In the genomic region with DNA sequence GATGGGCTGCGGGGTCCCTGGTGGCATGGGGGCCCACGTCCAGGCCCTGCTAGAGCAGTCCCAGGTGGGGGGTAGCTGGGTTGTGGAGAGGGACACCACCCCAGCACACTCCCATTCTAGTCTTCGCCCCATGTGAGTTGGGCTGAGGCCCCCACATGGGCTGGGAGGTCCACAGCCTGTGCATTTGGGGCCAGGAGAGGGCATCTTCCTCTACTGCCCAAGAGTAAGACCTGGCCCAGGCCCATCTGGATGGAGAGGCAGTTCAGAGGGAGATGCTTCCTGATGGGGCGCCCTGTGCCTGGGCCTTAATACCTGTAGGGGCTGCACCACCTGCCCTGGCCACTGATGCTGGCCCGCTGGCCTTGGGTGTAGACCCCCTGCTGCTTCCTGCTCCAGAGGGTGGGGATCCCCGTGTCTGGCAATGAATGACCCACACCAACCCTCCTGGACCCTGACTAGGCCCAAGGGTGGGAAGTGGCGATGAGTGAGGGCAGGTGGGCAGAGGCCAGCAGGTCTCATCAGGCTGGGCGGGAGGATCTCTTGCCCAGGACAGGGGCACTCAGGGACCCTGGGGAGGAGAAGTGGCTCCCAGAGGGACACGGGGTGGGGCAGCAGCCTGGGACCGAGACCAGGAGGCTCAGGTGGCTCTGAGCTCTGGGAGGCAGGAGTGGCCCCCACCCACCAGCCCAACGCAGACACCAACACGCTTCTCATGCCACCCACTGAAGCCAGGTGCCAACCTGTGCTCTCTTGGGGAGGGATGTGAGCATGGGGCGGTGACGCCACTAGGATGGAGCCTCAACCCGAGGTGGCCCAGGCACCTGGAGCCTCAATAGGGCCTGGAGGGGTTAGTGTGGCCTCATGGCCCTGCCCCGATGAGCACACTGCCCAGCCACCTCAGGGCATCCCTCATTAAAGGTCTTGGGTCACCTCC, we compare ENCODE assay signal across 12 cellular contexts. TPM values are rescaled to one million over a fixed set of nuclear protein-coding genes. Genes with fewer than 3 reads are reported as not detected.
DNase-seq lines count a peak whose midpoint lies in the region; ATAC-seq and TF ChIP-seq lines count a peak whose summit lies in the region.
"Had no signal": no experiment of that assay in that cellular context is flagged by ENCODE, and none has a peak within 500 bp of the region (broad histone marks: within the 10 kb centered on the region; RNA-seq: fewer than 3 reads in every experiment).

No MANE protein-coding gene starts in this region.

- H2AFZ ChIP-seq in osteoblast (ENCODE audit: low read length) = no peak overlapping the region

- H3K27ac ChIP-seq in colonic mucosa (no peak overlapping the region), osteoblast (ENCODE audit: low read depth, low read length) (no peak overlapping the region)
- H3K27ac ChIP-seq: SJSA1 had no signal

- H3K27me3 ChIP-seq in colonic mucosa (no peaks in the 10 kb centered on the region), osteoblast (ENCODE audit: insufficient read depth, low read length) (no peaks in the 10 kb centered on the region)
- H3K27me3 ChIP-seq: SJSA1 had no signal

- H4K20me1 ChIP-seq in osteoblast (ENCODE audit: insufficient read depth, low read length) = no peaks in the 10 kb centered on the region

- H3K36me3 Mint-ChIP-seq in activated CD4-positive, alpha-beta T cell treated with anti-CD3 and anti-CD28 coated beads for 36 hours (ENCODE audit: low read depth) = no peaks in the 10 kb centered on the region

- CTCF ChIA-PET in activated CD4-positive, alpha-beta T cell treated with anti-CD3 and anti-CD28 coated beads for 36 hours (lab: Charles Lee) = no interaction called here

- peaks cover 10% of the 10 kb centered on the region for H3K4me1 Mint-ChIP-seq in activated CD4-positive, alpha-beta T cell treated with anti-CD3 and anti-CD28 coated beads for 36 hours

- H3K27ac Mint-ChIP-seq in activated CD4-positive, alpha-beta T cell treated with anti-CD3 and anti-CD28 coated beads for 36 hours = no peak overlapping the region

- no peaks in the 10 kb centered on the region for H3K79me2 ChIP-seq in osteoblast (ENCODE audit: insufficient read depth, low read length)

- H3K9me3 Mint-ChIP-seq in activated CD4-positive, alpha-beta T cell treated with anti-CD3 and anti-CD28 coated beads for 36 hours (ENCODE audit: low read depth) = no peaks in the 10 kb centered on the region

- no peaks in the 10 kb centered on the region for H3K27me3 Mint-ChIP-seq in activated CD4-positive, alpha-beta T cell treated with anti-CD3 and anti-CD28 coated beads for 36 hours

- no peak for TF ChIP-seq CTCF in colonic mucosa (IDR thresholded peaks at IDR 0.05)
- no peak for TF ChIP-seq CTCF in osteoblast (IDR thresholded peaks at IDR 0.05; ENCODE audit: extremely low read depth, low read depth, low read length)

- peaks cover 9% of the 10 kb centered on the region for H3K4me1 ChIP-seq in colonic mucosa
- peaks cover 18% of the 10 kb centered on the region for H3K4me1 ChIP-seq in osteoblast (ENCODE audit: insufficient read depth, low read length)

- POLR2A ChIA-PET in activated CD4-positive, alpha-beta T cell treated with anti-CD3 and anti-CD28 coated beads for 36 hours (lab: Charles Lee) = no interaction called here

- H3K4me3 Mint-ChIP-seq in activated CD4-positive, alpha-beta T cell treated with anti-CD3 and anti-CD28 coated beads for 36 hours = no peak overlapping the region

- DNase-seq in activated CD4-positive, alpha-beta T cell treated with anti-CD3 and anti-CD28 coated beads for 36 hours = peak; percentile 2
- DNase-seq in activated CD4-positive, alpha-beta T cell treated with anti-CD3 and anti-CD28 coated beads, Interleukin-2, amount 50 U/mL, for 4 hours = no peak
- DNase-seq in COLO668 (lab: John Stamatoyannopoulos, UW; ENCODE audit: unreplicated experiment) = peak; percentile 41
- peak; percentile 17 for DNase-seq in colonic mucosa
- peak; percentile 42 for DNase-seq in osteoblast (ENCODE audit: insufficient read length, low spot score, missing footprints)
- no peak for DNase-seq in germinal center (ENCODE audit: low spot score)
- DNase-seq in globus pallidus (ENCODE audit: low spot score) = no peak
- DNase-seq: cerebellar nuclear complex, GF-D8, T1000 had no signal

- ATAC-seq in activated CD4-positive, alpha-beta T cell treated with anti-CD3 and anti-CD28 coated beads for 36 hours = no peak
- ATAC-seq in HG02884 (IDR thresholded peaks at IDR 0.05; ENCODE audit: unreplicated experiment) = no peak

- no peak overlapping the region for H3K4me2 ChIP-seq in osteoblast (ENCODE audit: insufficient read depth, low read length)

- H3K4me3 ChIP-seq in colonic mucosa (no peak overlapping the region), osteoblast (ENCODE audit: insufficient read depth, low read length) (no peak overlapping the region)
- H3K4me3 ChIP-seq: SJSA1 had no signal

- H3K36me3 ChIP-seq in colonic mucosa (no peaks in the 10 kb centered on the region), osteoblast (ENCODE audit: insufficient read depth, low read length) (no peaks in the 10 kb centered on the region)

- intact Hi-C loops in activated CD4-positive, alpha-beta T cell treated with anti-CD3 and anti-CD28 coated beads for 36 hours (cut with DNase I, micrococcal nuclease) = no loop called here
- intact Hi-C loops in colonic mucosa (cut with DNase I) = no loop called here

- no peak overlapping the region for H3K9ac ChIP-seq in colonic mucosa (ENCODE audit: low read depth in 2 of 2, low read length in 2 of 2)

- H3K9me3 ChIP-seq in colonic mucosa (no peaks in the 10 kb centered on the region), osteoblast (ENCODE audit: low read depth, low read length) (no peaks in the 10 kb centered on the region)
- H3K9me3 ChIP-seq: SJSA1 had no signal

RNA-seq across cellular contexts. Expression of a gene that starts 17.4 kb away (rescaled TPM):
- total RNA-seq in activated CD4-positive, alpha-beta T cell treated with anti-CD3 and anti-CD28 coated beads for 36 hours = 10 to 100 TPM in 1 of 2 experiments, 1 to 10 TPM in 1; 7.6 to 12.4 TPM
- total RNA-seq in colonic mucosa (10 to 100 TPM in 1 of 2 donors, 1 to 10 TPM in 1; 4.4 to 10.2 TPM), osteoblast (4.0 and 5.6 TPM in 2 replicates)

RNA-seq across cellular contexts. Expression of a gene that starts 17.4 kb away (rescaled TPM):
- 10 to 100 TPM; 14.9 to 15.6 TPM for total RNA-seq in activated CD4-positive, alpha-beta T cell treated with anti-CD3 and anti-CD28 coated beads for 36 hours
- total RNA-seq in colonic mucosa (10 to 100 TPM in 1 of 2 donors, 1 to 10 TPM in 1; 9.7 to 14.1 TPM), osteoblast (10.3 and 11.9 TPM in 2 replicates)

Comparison
In these comparisons a context has a peak if more than half of its experiments do, and no peak if none do; other contexts are left out.
1. DNase-seq: peak in activated CD4-positive, alpha-beta T cell treated with anti-CD3 and anti-CD28 coated beads for 36 hours (single experiment), COLO668 (single experiment), colonic mucosa (single experiment) and osteoblast (single experiment); none in activated CD4-positive, alpha-beta T cell treated with anti-CD3 and anti-CD28 coated beads, Interleukin-2, amount 50 U/mL, for 4 hours (0 of 2), germinal center (single experiment) and globus pallidus (single experiment).